19 cellular contexts compared by ENCODE assay signal in genomic region chr6:43532201-43532600, GRCh38. TPM values are rescaled to one million over a fixed set of nuclear protein-coding genes. Genes with fewer than 3 reads are reported as not detected.
"Had no signal": no experiment of that assay in that cellular context is flagged by ENCODE, and none has a peak within 500 bp of the region (broad histone marks: within the 10 kb centered on the region; RNA-seq: fewer than 3 reads in every experiment).

No MANE protein-coding gene starts in this region.

- H3K9me3 ChIP-seq: adrenal gland, gastroesophageal sphincter, mucosa of descending colon, prostate gland, upper lobe of right lung had no signal

- H3K27me3 ChIP-seq: adrenal gland, gastroesophageal sphincter, upper lobe of right lung had no signal

- H3K9me3 Mint-ChIP-seq: activated CD4-positive, alpha-beta memory T cell treated with anti-CD3 and anti-CD28 coated beads for 36 hours; activated T-helper 17 cell treated with anti-CD3 and anti-CD28 coated beads, Interleukin-2, amount 50 U/mL, for 72 hours; memory B cell; naive thymus-derived CD4-positive, alpha-beta T cell; T-helper 1 cell treated with Interleukin-12 subunit alpha and Interleukin-12 subunit beta and Interleukin-4 antibody, amounts not matched to agents 30 μg/mL and 1 μg/mL, for 36 hours; WTC11 had no signal

- H3K4me3 ChIP-seq: adrenal gland, coronary artery, gastroesophageal sphincter, mucosa of descending colon, prostate gland, upper lobe of right lung had no signal

- H3K4me1 Mint-ChIP-seq: memory B cell; naive thymus-derived CD4-positive, alpha-beta T cell; WTC11 had no signal

- DNase-seq: activated CD4-positive, alpha-beta memory T cell treated with anti-CD3 and anti-CD28 coated beads for 36 hours; activated CD4-positive, alpha-beta T cell treated with anti-CD3 and anti-CD28 coated beads for 4 hours; adrenal gland; cerebellar nuclear complex; left colon; mucosa of descending colon; naive thymus-derived CD4-positive, alpha-beta T cell; stimulated activated CD4-positive, alpha-beta T cell treated with anti-CD3 and anti-CD28 coated beads, Interleukin-4, amount 100 ng/mL, for 24 hours; stimulated activated naive CD8-positive, alpha-beta T cell treated with anti-CD3 and anti-CD28 coated beads, Interleukin-15, Interleukin-2, amounts not matched to agents 100 U/mL and 50 U/mL, for 24 hours; T1000; upper lobe of right lung had no signal

- H3K27ac Mint-ChIP-seq: activated CD4-positive, alpha-beta memory T cell treated with anti-CD3 and anti-CD28 coated beads for 36 hours; activated naive CD8-positive, alpha-beta T cell; activated T-helper 17 cell treated with anti-CD3 and anti-CD28 coated beads, Interleukin-2, amount 50 U/mL, for 72 hours; memory B cell; naive thymus-derived CD4-positive, alpha-beta T cell; T-helper 1 cell treated with Interleukin-12 subunit alpha and Interleukin-12 subunit beta and Interleukin-4 antibody, amounts not matched to agents 30 μg/mL and 1 μg/mL, for 36 hours; WTC11 had no signal

- H3K4me3 Mint-ChIP-seq: activated CD4-positive, alpha-beta memory T cell treated with anti-CD3 and anti-CD28 coated beads for 36 hours; activated naive CD8-positive, alpha-beta T cell; activated T-helper 17 cell treated with anti-CD3 and anti-CD28 coated beads, Interleukin-2, amount 50 U/mL, for 72 hours; memory B cell; naive thymus-derived CD4-positive, alpha-beta T cell; T-helper 1 cell treated with Interleukin-12 subunit alpha and Interleukin-12 subunit beta and Interleukin-4 antibody, amounts not matched to agents 30 μg/mL and 1 μg/mL, for 36 hours; WTC11 had no signal

- H3K4me1 ChIP-seq: adrenal gland, gastroesophageal sphincter, prostate gland, upper lobe of right lung had no signal

- H3K27me3 Mint-ChIP-seq: activated CD4-positive, alpha-beta memory T cell treated with anti-CD3 and anti-CD28 coated beads for 36 hours; activated naive CD8-positive, alpha-beta T cell; activated T-helper 17 cell treated with anti-CD3 and anti-CD28 coated beads, Interleukin-2, amount 50 U/mL, for 72 hours; memory B cell; naive thymus-derived CD4-positive, alpha-beta T cell had no signal

- H3K27ac ChIP-seq: adrenal gland, coronary artery, gastroesophageal sphincter, prostate gland, upper lobe of right lung had no signal

RNA-seq across cellular contexts. Expression of gene LRRC73, which starts 22.1 kb away (rescaled TPM):
- polyA plus RNA-seq: naive thymus-derived CD4-positive, alpha-beta T cell had no signal
